1 cellular context compared by ENCODE assay signal in genomic region chr16:4330277-4330882, GRCh38.
TF ChIP-seq lines count a peak whose summit lies in the region.

No MANE protein-coding gene starts in this region.

TF ChIP-seq in HepG2, 621 proteins besides CTCF, POLR2A, EP300 and RAD21 (continued from another document and continues in another):
- no peak for TF ChIP-seq POGK (CRISPR knock-in tag; conservative IDR thresholded peaks at IDR 0.05)
- TF ChIP-seq ZFP36 (IDR thresholded peaks at IDR 0.05; ENCODE audit: borderline replicate concordance, low read depth, low read length, partially characterized antibody), result no peak
- no peak for TF ChIP-seq RERE (CRISPR knock-in tag; IDR thresholded peaks at IDR 0.05; ENCODE audit: low read depth)
- TF ChIP-seq NR2F2 (IDR thresholded peaks at IDR 0.05; ENCODE audit: borderline replicate concordance, low read depth), result no peak
- no peak for TF ChIP-seq HOXD1 (CRISPR knock-in tag; IDR thresholded peaks at IDR 0.05)
- TF ChIP-seq NR1H2 (CRISPR knock-in tag; IDR thresholded peaks at IDR 0.05; ENCODE audit: borderline replicate concordance, low read depth), result no peak
- no peak; the same call in 1 of the 2 replicates for TF ChIP-seq ZNF770 (CRISPR knock-in tag; IDR thresholded peaks at IDR 0.05)
- no peak for TF ChIP-seq HIVEP1 (CRISPR knock-in tag; IDR thresholded peaks at IDR 0.05)
- no peak for TF ChIP-seq SYNCRIP (IDR thresholded peaks at IDR 0.05; ENCODE audit: insufficient read depth, low read depth, low read length)
- no peak for TF ChIP-seq TRIM24 (CRISPR knock-in tag; IDR thresholded peaks at IDR 0.05)
- TF ChIP-seq ZNF768 (CRISPR knock-in tag; IDR thresholded peaks at IDR 0.05), result no peak; the same call in 1 of the 2 replicates
- no peak for TF ChIP-seq MNT (IDR thresholded peaks at IDR 0.05)
- peak; percentile 23 for TF ChIP-seq HNRNPLL (IDR thresholded peaks at IDR 0.05; ENCODE audit: low read depth, low read length, poor library complexity, severe bottlenecking)
- no peak for TF ChIP-seq TEAD2 (CRISPR knock-in tag; IDR thresholded peaks at IDR 0.05)
- TF ChIP-seq ZNF615 (CRISPR knock-in tag; IDR thresholded peaks at IDR 0.05; ENCODE audit: borderline replicate concordance), result no peak
- TF ChIP-seq ZFP41 (CRISPR knock-in tag; IDR thresholded peaks at IDR 0.05; ENCODE audit: borderline replicate concordance), result no peak
- TF ChIP-seq ZBTB4 (CRISPR knock-in tag; IDR thresholded peaks at IDR 0.05; ENCODE audit: borderline replicate concordance), result no peak
- TF ChIP-seq SMAD9 (CRISPR knock-in tag; IDR thresholded peaks at IDR 0.05), result no peak
- TF ChIP-seq TSC22D2 (CRISPR knock-in tag; IDR thresholded peaks at IDR 0.05; ENCODE audit: borderline replicate concordance), result no peak
- no peak for TF ChIP-seq ZFYVE20 (CRISPR knock-in tag; IDR thresholded peaks at IDR 0.05; ENCODE audit: borderline replicate concordance, low read depth)
- TF ChIP-seq ZNF678 (CRISPR knock-in tag; IDR thresholded peaks at IDR 0.05), result no peak
- no peak for TF ChIP-seq SNRNP70 (IDR thresholded peaks at IDR 0.05; ENCODE audit: low read depth, low read length)
- TF ChIP-seq ZNF496 (CRISPR knock-in tag; IDR thresholded peaks at IDR 0.05; ENCODE audit: insufficient replicate concordance), result no peak
- TF ChIP-seq CREB3 (CRISPR knock-in tag; IDR thresholded peaks at IDR 0.05), result no peak
- no peak for TF ChIP-seq ZSCAN21 (CRISPR knock-in tag; IDR thresholded peaks at IDR 0.05; ENCODE audit: borderline replicate concordance)
- 0 out of 2 replicates have a peak, but pooled peaks have one; percentile 24 for TF ChIP-seq HNF1B (CRISPR knock-in tag; IDR thresholded peaks at IDR 0.05)
- no peak for TF ChIP-seq MIER2 (CRISPR knock-in tag; IDR thresholded peaks at IDR 0.05)
- no peak for TF ChIP-seq ZNF160 (CRISPR knock-in tag; IDR thresholded peaks at IDR 0.05)
- TF ChIP-seq RELA (CRISPR knock-in tag; IDR thresholded peaks at IDR 0.05), result no peak
- no peak for TF ChIP-seq LBX2 (CRISPR knock-in tag; IDR thresholded peaks at IDR 0.05; ENCODE audit: borderline replicate concordance)
- no peak for TF ChIP-seq PHF21A (CRISPR knock-in tag; IDR thresholded peaks at IDR 0.05)
- TF ChIP-seq ZHX1 (CRISPR knock-in tag; IDR thresholded peaks at IDR 0.05; ENCODE audit: low read depth), result no peak
- no peak for TF ChIP-seq DMTF1 (CRISPR knock-in tag; IDR thresholded peaks at IDR 0.05)
- TF ChIP-seq SOX6 (IDR thresholded peaks at IDR 0.05), result no peak
- TF ChIP-seq SOX6 (CRISPR knock-in tag; IDR thresholded peaks at IDR 0.05), result no peak
- TF ChIP-seq RFX5 (IDR thresholded peaks at IDR 0.05; ENCODE audit: low read depth, low read length), result no peak
- TF ChIP-seq FOXC1 (CRISPR knock-in tag; IDR thresholded peaks at IDR 0.05; ENCODE audit: borderline replicate concordance), result no peak
